20 cellular contexts compared by ENCODE assay signal in genomic region chr4:177271091-177271490, GRCh38. TPM values are rescaled to one million over a fixed set of nuclear protein-coding genes. Genes with fewer than 3 reads are reported as not detected.
"Had no signal": no experiment of that assay in that cellular context is flagged by ENCODE, and none has a peak within 500 bp of the region (broad histone marks: within the 10 kb centered on the region; RNA-seq: fewer than 3 reads in every experiment).

No MANE protein-coding gene starts in this region.

- H3K9me3 ChIP-seq: lower lobe of right lung, thyroid gland had no signal

- H3K27me3 ChIP-seq: brain microvascular endothelial cell, thyroid gland had no signal

- ATAC-seq: activated CD4-positive, CD25-positive, alpha-beta regulatory T cell treated with anti-CD3 and anti-CD28 coated beads, Interleukin-2, amount 50 U/mL, for 24 hours; activated naive CD8-positive, alpha-beta T cell treated with anti-CD3 and anti-CD28 coated beads, Interleukin-2, amount 50 U/mL, for 24 hours; lower lobe of right lung; natural killer cell treated with Interleukin-12 subunit alpha and Interleukin-12 subunit beta and Interleukin-15 and Interleukin-18, amount 100 ng/mL, for 72 hours had no signal

- H3K27ac ChIP-seq: brain microvascular endothelial cell, lower lobe of right lung, thyroid gland had no signal

- H3K4me3 ChIP-seq: lower lobe of right lung, thyroid gland had no signal

- H3K4me1 ChIP-seq: lower lobe of right lung, thyroid gland had no signal

- DNase-seq: activated CD4-positive, alpha-beta T cell treated with anti-CD3 and anti-CD28 coated beads, Interleukin-2, amount 10 ng/mL, durations not matched to agents 7 days and 5 days; activated CD8-positive, alpha-beta memory T cell treated with anti-CD3 and anti-CD28 coated beads for 24 hours; activated CD8-positive, alpha-beta memory T cell treated with anti-CD3 and anti-CD28 coated beads, Interleukin-2, amount 50 U/mL, for 48 hours; activated effector memory CD4-positive, alpha-beta T cell treated with Interleukin-2 at 50 U/mL for 16 hours; activated naive CD4-positive, alpha-beta T cell treated with anti-CD3 and anti-CD28 coated beads, Interleukin-2, amount 10 ng/mL, durations not matched to agents 7 days and 5 days; activated naive CD8-positive, alpha-beta T cell treated with anti-CD3 and anti-CD28 coated beads, Interleukin-2, amount 50 U/mL, for 24 hours; activated T-cell treated with anti-CD3 and anti-CD28 coated beads, Interleukin-2, amount 50 U/mL, for 48 hours; aorta; brain microvascular endothelial cell; cerebellar nuclear complex; effector CD4-positive, alpha-beta T cell; lower lobe of right lung; posterior cingulate gyrus; stimulated activated CD4-positive, alpha-beta T cell treated with anti-CD3 and anti-CD28 coated beads, Interleukin-12 subunit alpha, Interleukin-12 subunit beta, amount 100 ng/mL, for 4 hours; stimulated activated CD4-positive, alpha-beta T cell treated with anti-CD3 and anti-CD28 coated beads, Interleukin-1b, Interleukin-23, amount 100 ng/mL, for 48 hours; stimulated activated naive CD4-positive, alpha-beta T cell treated with Interleukin-2 at 50 U/mL for 16 hours; thyroid gland had no signal

- H3K36me3 ChIP-seq: brain microvascular endothelial cell, lower lobe of right lung, thyroid gland had no signal

RNA-seq across cellular contexts. Expression of gene NEIL3, which starts 38.6 kb away (rescaled TPM):
- total RNA-seq: ureter had no signal
